Comparison of ENCODE assay signal across 26 cellular contexts in the genomic region with DNA sequence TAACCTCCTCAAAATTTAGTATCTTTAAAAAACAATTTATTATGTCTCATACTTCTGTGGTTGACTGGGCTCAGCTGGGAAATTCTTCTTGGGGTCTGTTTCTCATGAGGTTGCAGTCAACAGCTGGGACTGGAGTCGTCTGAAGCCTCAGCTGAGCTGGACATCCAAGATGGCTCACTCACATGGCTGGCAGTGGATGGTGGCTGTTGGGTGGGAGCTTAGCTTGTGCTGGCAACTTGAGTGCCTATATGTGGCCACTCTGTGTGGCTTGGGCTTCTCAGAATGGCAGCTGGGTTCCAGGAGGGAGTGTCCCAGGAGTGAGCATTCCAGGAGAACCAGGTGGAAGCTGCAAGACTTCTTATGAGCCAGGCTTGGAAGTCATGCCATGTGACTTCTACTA.
"Had no signal": no experiment of that assay in that cellular context is flagged by ENCODE, and none has a peak within 500 bp of the region (broad histone marks: within the 10 kb centered on the region; RNA-seq: fewer than 3 reads in every experiment).

No MANE protein-coding gene starts in this region.

- H3K4me1 ChIP-seq: esophagus muscularis mucosa, foreskin keratinocyte, gastrocnemius medialis, heart left ventricle had no signal

- H3K4me3 ChIP-seq: esophagus muscularis mucosa, gastrocnemius medialis, heart left ventricle had no signal

- H3K9me3 ChIP-seq: esophagus muscularis mucosa, gastrocnemius medialis had no signal

- H3K27ac ChIP-seq: brain microvascular endothelial cell, esophagus muscularis mucosa, foreskin keratinocyte, gastrocnemius medialis, heart left ventricle had no signal

- DNase-seq: activated CD4-positive, alpha-beta memory T cell treated with anti-CD3 and anti-CD28 coated beads, Interleukin-2, amount 10 ng/mL, durations not matched to agents 7 days and 5 days; activated CD4-positive, alpha-beta T cell treated with anti-CD3 and anti-CD28 coated beads for 1 hour; activated CD4-positive, alpha-beta T cell treated with anti-CD3 and anti-CD28 coated beads for 4 hours; activated CD4-positive, alpha-beta T cell treated with anti-CD3 and anti-CD28 coated beads, Interleukin-2, amount 10 ng/mL, durations not matched to agents 7 days and 5 days; activated CD4-positive, alpha-beta T cell treated with anti-CD3 and anti-CD28 coated beads, Interleukin-2, amount 50 U/mL, for 4 hours; activated CD8-positive, alpha-beta memory T cell treated with anti-CD3 and anti-CD28 coated beads, Interleukin-2, amount 50 U/mL, for 48 hours; activated effector memory CD4-positive, alpha-beta T cell treated with Interleukin-2 at 50 U/mL for 16 hours; activated gamma-delta T cell treated with Interleukin-2 at 50 U/mL for 16 hours; activated naive CD4-positive, alpha-beta T cell treated with anti-CD3 and anti-CD28 coated beads, Interleukin-2, amount 50 U/mL, for 16 hours; activated naive CD4-positive, alpha-beta T cell treated with Interleukin-2 at 50 U/mL for 16 hours; activated T-cell treated with anti-CD3 and anti-CD28 coated beads, Interleukin-2, amount 50 U/mL, for 4 hours; amniotic stem cell; anterior cingulate cortex; brain microvascular endothelial cell; caudate nucleus; cortex of kidney; dermis blood vessel endothelial cell; effector CD4-positive, alpha-beta T cell; effector memory CD8-positive, alpha-beta T cell; erythroblast; gastrocnemius medialis; glutamatergic neuron; heart left ventricle; T-helper 2 cell had no signal

- H3K36me3 ChIP-seq: brain microvascular endothelial cell, gastrocnemius medialis, heart left ventricle had no signal

- H3K27me3 ChIP-seq: brain microvascular endothelial cell, esophagus muscularis mucosa, foreskin keratinocyte, gastrocnemius medialis, heart left ventricle had no signal
